Comparison of ENCODE assay signal across 8 cellular contexts in the genomic region with DNA sequence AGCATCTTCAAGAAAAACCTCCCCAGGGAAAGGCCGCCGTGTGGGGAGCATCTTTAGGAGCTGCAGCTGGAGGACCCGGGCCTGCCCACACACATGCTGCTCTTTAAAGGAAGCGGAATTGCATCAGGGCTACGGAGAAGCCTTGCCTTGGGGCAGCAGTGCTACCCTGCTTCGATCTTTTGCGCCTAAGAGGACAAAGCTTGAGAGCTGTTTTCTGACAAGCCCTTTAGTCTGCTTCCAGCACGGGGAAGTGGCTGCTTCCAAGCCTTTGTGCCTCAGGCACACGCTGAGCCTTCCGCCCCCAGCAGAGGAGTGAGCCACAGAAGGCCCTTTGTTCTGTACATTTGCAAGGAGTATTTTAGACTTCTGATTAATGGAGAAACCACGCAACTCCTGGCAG. TPM values are rescaled to one million over a fixed set of nuclear protein-coding genes. Genes with fewer than 3 reads are reported as not detected.
DNase-seq lines count a peak whose midpoint lies in the region; ATAC-seq and TF ChIP-seq lines count a peak whose summit lies in the region.

No MANE protein-coding gene starts in this region.

- ATAC-seq in stimulated activated effector memory CD8-positive, alpha-beta T cell treated with anti-CD3 and anti-CD28 coated beads, Interleukin-12 subunit alpha, Interleukin-12 subunit beta, amount 100 ng/mL, for 72 hours: no peak
- no peak for ATAC-seq in GM21619 (IDR thresholded peaks at IDR 0.05; ENCODE audit: unreplicated experiment)

- TF ChIP-seq CTCF in choroid plexus epithelial cell (conservative IDR thresholded peaks at IDR 0.05; ENCODE audit: low read depth, low read length): no peak

- H3K4me3 ChIP-seq in choroid plexus epithelial cell (ENCODE audit: low read depth, low read length) (no peak overlapping the region), mesodermal cell (ENCODE audit: extremely low read depth, insufficient read depth, low read length, poor library complexity, severe bottlenecking) (no peak overlapping the region)

- no peaks in the 10 kb centered on the region for H3K9me3 ChIP-seq in mesodermal cell (ENCODE audit: control insufficient read depth, low read length)

- WGBS in mesodermal cell (ENCODE audit: insufficient coverage in 2 of 2), 2 experiments: 43 to 57% methylated on average over 8 of the region's 11 CpGs

- H3K4me1 ChIP-seq in mesodermal cell (ENCODE audit: control insufficient read depth, insufficient read depth, low read length, poor library complexity, severe bottlenecking): peaks cover 43% of the 10 kb centered on the region

- peak; percentile 36 for DNase-seq in COLO668 (lab: John Stamatoyannopoulos, UW; ENCODE audit: unreplicated experiment)
- peak; percentile 92 for DNase-seq in NCI-H2171 treated with DMSO at 0.1 percent for 48 hours (lab: John Stamatoyannopoulos, UW)
- DNase-seq in choroid plexus epithelial cell (ENCODE audit: low read depth): peak; percentile 61
- DNase-seq in 8988T: no peak
- DNase-seq in stimulated activated effector memory CD8-positive, alpha-beta T cell treated with anti-CD3 and anti-CD28 coated beads, Interleukin-12 subunit alpha, Interleukin-12 subunit beta, amount 100 ng/mL, for 72 hours (ENCODE audit: low spot score in 2 of 2): no peak
- DNase-seq in DMS114 treated with DMSO at 0.1 percent for 48 hours (lab: John Stamatoyannopoulos, UW; ENCODE audit: unreplicated experiment): no peak

- H3K9me3 Mint-ChIP-seq in stimulated activated effector memory CD8-positive, alpha-beta T cell treated with anti-CD3 and anti-CD28 coated beads, Interleukin-12 subunit alpha, Interleukin-12 subunit beta, amount 100 ng/mL, for 72 hours: no peaks in the 10 kb centered on the region

- H3K27ac ChIP-seq in mesodermal cell (ENCODE audit: low read depth, low read length, severe bottlenecking): peak overlapping the region; percentile 81

- H3K36me3 ChIP-seq in mesodermal cell (ENCODE audit: control insufficient read depth, insufficient read depth, low read length): peaks cover 20% of the 10 kb centered on the region

- no peaks in the 10 kb centered on the region for H3K4me1 Mint-ChIP-seq in stimulated activated effector memory CD8-positive, alpha-beta T cell treated with anti-CD3 and anti-CD28 coated beads, Interleukin-12 subunit alpha, Interleukin-12 subunit beta, amount 100 ng/mL, for 72 hours

- H3K4me3 Mint-ChIP-seq in stimulated activated effector memory CD8-positive, alpha-beta T cell treated with anti-CD3 and anti-CD28 coated beads, Interleukin-12 subunit alpha, Interleukin-12 subunit beta, amount 100 ng/mL, for 72 hours: no peak overlapping the region

- H3K27ac Mint-ChIP-seq in stimulated activated effector memory CD8-positive, alpha-beta T cell treated with anti-CD3 and anti-CD28 coated beads, Interleukin-12 subunit alpha, Interleukin-12 subunit beta, amount 100 ng/mL, for 72 hours: no peak overlapping the region

- H3K36me3 Mint-ChIP-seq in stimulated activated effector memory CD8-positive, alpha-beta T cell treated with anti-CD3 and anti-CD28 coated beads, Interleukin-12 subunit alpha, Interleukin-12 subunit beta, amount 100 ng/mL, for 72 hours: peaks cover 17% of the 10 kb centered on the region

RNA-seq across cellular contexts. Expression of gene COA8, which starts 31.5 kb away (rescaled TPM):
- 50.2 TPM for polyA plus RNA-seq in mesodermal cell (2013, experiment 1 of 2)
- 49.6 TPM for polyA plus RNA-seq in mesodermal cell (2013, experiment 2 of 2)

RNA-seq across cellular contexts. Expression of gene BAG5, which starts 31.8 kb away (rescaled TPM):
- 15.7 TPM for polyA plus RNA-seq in mesodermal cell (2013, experiment 1 of 2)
- 15.4 TPM for polyA plus RNA-seq in mesodermal cell (2013, experiment 2 of 2)

RNA-seq across cellular contexts. Expression of gene KLC1, which starts 34.7 kb away (rescaled TPM):
- polyA plus RNA-seq in mesodermal cell (2013, experiment 1 of 2): 166 TPM
- 150 TPM for polyA plus RNA-seq in mesodermal cell (2013, experiment 2 of 2)

Comparison
In these comparisons a context has a peak if more than half of its experiments do, and no peak if none do; other contexts are left out.
1. DNase-seq: peak in COLO668 (single experiment), NCI-H2171 treated with DMSO at 0.1 percent for 48 hours (single experiment) and choroid plexus epithelial cell (single experiment); none in 8988T (single experiment), stimulated activated effector memory CD8-positive, alpha-beta T cell treated with anti-CD3 and anti-CD28 coated beads, Interleukin-12 subunit alpha, Interleukin-12 subunit beta, amount 100 ng/mL, for 72 hours (0 of 2) and DMS114 treated with DMSO at 0.1 percent for 48 hours (single experiment).